23 cellular contexts compared by ENCODE assay signal in the genomic region with DNA sequence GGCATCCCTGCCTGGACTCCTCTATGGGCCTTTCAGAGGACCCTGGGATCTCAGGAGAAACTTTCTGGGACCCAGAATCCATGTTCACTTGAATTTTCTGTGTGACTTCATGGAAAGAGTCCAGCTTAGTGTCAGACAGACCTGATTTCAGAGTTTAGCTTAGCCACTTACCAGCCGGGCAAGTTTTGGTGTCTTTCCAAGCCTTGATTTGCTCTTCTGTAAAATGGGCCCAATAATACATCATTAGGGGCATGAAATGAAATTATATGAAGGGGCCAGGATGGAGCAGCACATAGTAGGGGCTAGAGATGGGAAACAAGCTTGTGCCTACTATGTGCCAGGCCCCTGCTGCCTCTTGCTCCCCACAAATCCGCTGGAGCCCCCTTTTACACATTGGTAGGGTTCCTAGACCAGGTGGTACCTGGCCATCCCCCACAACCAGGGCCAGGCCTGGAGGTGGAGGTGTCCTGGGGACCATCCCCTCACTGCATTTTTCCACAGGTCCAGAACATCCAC.
"Had no signal": no experiment of that assay in that cellular context is flagged by ENCODE, and none has a peak within 500 bp of the region (broad histone marks: within the 10 kb centered on the region; RNA-seq: fewer than 3 reads in every experiment).

No MANE protein-coding gene starts in this region.

- H3K27me3 Mint-ChIP-seq: activated CD4-positive, alpha-beta memory T cell treated with anti-CD3 and anti-CD28 coated beads, Interleukin-2, amount 10 ng/mL, durations not matched to agents 7 days and 5 days; activated CD4-positive, alpha-beta T cell treated with anti-CD3 and anti-CD28 coated beads, Interleukin-2, amount 10 ng/mL, durations not matched to agents 7 days and 5 days; activated naive CD4-positive, alpha-beta T cell treated with anti-CD3 and anti-CD28 coated beads, Interleukin-2, amount 50 U/mL, for 24 hours; activated T-helper 17 cell treated with anti-CD3 and anti-CD28 coated beads, Interleukin-2, amount 50 U/mL, for 72 hours; brain; stimulated activated naive CD8-positive, alpha-beta T cell treated with anti-CD3 and anti-CD28 coated beads, Interleukin-15, Interleukin-2, amounts not matched to agents 100 ng/mL and 50 ng/mL, for 24 hours; type B pancreatic cell had no signal

- ATAC-seq: activated T-cell treated with anti-CD3 and anti-CD28 coated beads, Interleukin-2, amount 50 U/mL, for 4 hours; activated T-helper 17 cell treated with anti-CD3 and anti-CD28 coated beads, Interleukin-2, amount 50 U/mL, for 72 hours; gastroesophageal sphincter; left cardiac atrium; natural killer cell had no signal

- H3K27ac ChIP-seq: cardiac muscle cell, hepatocyte, neural progenitor cell had no signal

- H3K9me3 ChIP-seq: gastroesophageal sphincter had no signal

- H3K27ac Mint-ChIP-seq: activated CD4-positive, alpha-beta memory T cell treated with anti-CD3 and anti-CD28 coated beads, Interleukin-2, amount 10 ng/mL, durations not matched to agents 7 days and 5 days; activated T-helper 17 cell treated with anti-CD3 and anti-CD28 coated beads, Interleukin-2, amount 50 U/mL, for 72 hours; brain; neural progenitor cell; stimulated activated naive CD8-positive, alpha-beta T cell treated with anti-CD3 and anti-CD28 coated beads, Interleukin-15, Interleukin-2, amounts not matched to agents 100 ng/mL and 50 ng/mL, for 24 hours had no signal

- H3K36me3 ChIP-seq: cardiac muscle cell, neural progenitor cell had no signal

- H3K4me2 ChIP-seq: hepatocyte, neural progenitor cell had no signal

- FAIRE-seq: endothelial cell of umbilical vein, keratinocyte had no signal

- H3K27me3 ChIP-seq: cardiac muscle cell, gastroesophageal sphincter, hepatocyte, neural progenitor cell had no signal

- H3K4me3 ChIP-seq: cardiac muscle cell, gastroesophageal sphincter, hepatocyte, neural progenitor cell had no signal

- DNase-seq: activated CD4-positive, alpha-beta memory T cell treated with anti-CD3 and anti-CD28 coated beads, Interleukin-2, amount 10 ng/mL, durations not matched to agents 7 days and 5 days; activated CD4-positive, alpha-beta T cell treated with anti-CD3 and anti-CD28 coated beads, Interleukin-2, amount 10 ng/mL, durations not matched to agents 7 days and 5 days; activated CD4-positive, CD25-positive, alpha-beta regulatory T cell treated with anti-CD3 and anti-CD28 coated beads, Interleukin-2, amount 50 U/mL, for 72 hours; activated gamma-delta T cell treated with Interleukin-2 at 50 U/mL for 16 hours; activated T-cell treated with anti-CD3 and anti-CD28 coated beads, Interleukin-2, amount 50 U/mL, for 4 hours; anterior cingulate cortex; cortex of kidney; left cardiac atrium; mesendoderm; natural killer cell; stimulated activated CD4-positive, alpha-beta T cell treated with anti-CD3 and anti-CD28 coated beads, Interleukin-4, amount 100 ng/mL, for 1 hour; T-helper 2 cell had no signal

- H3K4me1 Mint-ChIP-seq: activated CD4-positive, alpha-beta memory T cell treated with anti-CD3 and anti-CD28 coated beads, Interleukin-2, amount 10 ng/mL, durations not matched to agents 7 days and 5 days; activated CD4-positive, alpha-beta T cell treated with anti-CD3 and anti-CD28 coated beads, Interleukin-2, amount 10 ng/mL, durations not matched to agents 7 days and 5 days; activated naive CD4-positive, alpha-beta T cell treated with anti-CD3 and anti-CD28 coated beads, Interleukin-2, amount 50 U/mL, for 24 hours; activated T-helper 17 cell treated with anti-CD3 and anti-CD28 coated beads, Interleukin-2, amount 50 U/mL, for 72 hours had no signal

- H3K9me3 Mint-ChIP-seq: activated CD4-positive, alpha-beta memory T cell treated with anti-CD3 and anti-CD28 coated beads, Interleukin-2, amount 10 ng/mL, durations not matched to agents 7 days and 5 days; activated CD4-positive, alpha-beta T cell treated with anti-CD3 and anti-CD28 coated beads, Interleukin-2, amount 10 ng/mL, durations not matched to agents 7 days and 5 days; activated naive CD4-positive, alpha-beta T cell treated with anti-CD3 and anti-CD28 coated beads, Interleukin-2, amount 50 U/mL, for 24 hours; activated T-cell treated with anti-CD3 and anti-CD28 coated beads, Interleukin-2, amount 50 U/mL, for 4 hours; activated T-helper 17 cell treated with anti-CD3 and anti-CD28 coated beads, Interleukin-2, amount 50 U/mL, for 72 hours; brain; natural killer cell; neural progenitor cell; stimulated activated naive CD8-positive, alpha-beta T cell treated with anti-CD3 and anti-CD28 coated beads, Interleukin-15, Interleukin-2, amounts not matched to agents 100 ng/mL and 50 ng/mL, for 24 hours; type B pancreatic cell had no signal

- H3K4me1 ChIP-seq: neural progenitor cell had no signal

- H3K4me3 Mint-ChIP-seq: activated CD4-positive, alpha-beta memory T cell treated with anti-CD3 and anti-CD28 coated beads, Interleukin-2, amount 10 ng/mL, durations not matched to agents 7 days and 5 days; activated CD4-positive, alpha-beta T cell treated with anti-CD3 and anti-CD28 coated beads, Interleukin-2, amount 10 ng/mL, durations not matched to agents 7 days and 5 days; activated naive CD4-positive, alpha-beta T cell treated with anti-CD3 and anti-CD28 coated beads, Interleukin-2, amount 50 U/mL, for 24 hours; activated T-cell treated with anti-CD3 and anti-CD28 coated beads, Interleukin-2, amount 50 U/mL, for 4 hours; activated T-helper 17 cell treated with anti-CD3 and anti-CD28 coated beads, Interleukin-2, amount 50 U/mL, for 72 hours; brain; natural killer cell; neural progenitor cell; stimulated activated naive CD8-positive, alpha-beta T cell treated with anti-CD3 and anti-CD28 coated beads, Interleukin-15, Interleukin-2, amounts not matched to agents 100 ng/mL and 50 ng/mL, for 24 hours; type B pancreatic cell had no signal
